8 cellular contexts compared by ENCODE assay signal in the genomic region with DNA sequence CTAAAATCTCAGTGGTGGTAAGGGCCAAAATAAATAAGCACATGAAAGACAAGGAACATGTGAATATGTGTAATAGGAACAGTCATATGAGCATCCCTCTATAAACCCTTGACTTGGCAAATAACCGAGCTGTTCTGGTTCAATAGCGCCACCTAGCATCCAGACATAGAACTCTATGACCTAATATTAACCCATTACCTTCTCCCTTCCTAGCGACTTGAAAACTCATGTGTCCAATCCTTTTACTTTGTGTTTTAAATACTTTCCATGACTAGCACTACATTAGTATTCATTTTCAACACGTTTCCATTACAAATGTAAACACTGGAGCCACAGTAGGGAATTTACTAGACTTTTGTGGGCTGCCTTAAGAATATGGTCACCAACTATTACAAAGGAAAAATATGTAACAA.
DNase-seq lines count a peak whose midpoint lies in the region; ATAC-seq and TF ChIP-seq lines count a peak whose summit lies in the region.

No MANE protein-coding gene starts in this region.

- no peaks in the 10 kb centered on the region for H3K9me3 Mint-ChIP-seq in activated T-helper 17 cell treated with anti-CD3 and anti-CD28 coated beads, Interleukin-2, amount 50 U/mL, for 72 hours
- peaks cover 0 to 8% (median 0%) of the 10 kb centered on the region in 11 donors for H3K9me3 Mint-ChIP-seq in naive thymus-derived CD4-positive, alpha-beta T cell

- no peak overlapping the region for H3K27ac Mint-ChIP-seq in activated T-helper 17 cell treated with anti-CD3 and anti-CD28 coated beads, Interleukin-2, amount 50 U/mL, for 72 hours
- no peak overlapping the region for H3K27ac Mint-ChIP-seq in naive thymus-derived CD4-positive, alpha-beta T cell

- H3K27ac ChIP-seq in iPS DF 6.9 (ENCODE audit: low read length): no peak overlapping the region
- H3K27ac ChIP-seq in upper lobe of right lung: no peak overlapping the region
- H3K27ac ChIP-seq in naive thymus-derived CD4-positive, alpha-beta T cell (ENCODE audit: low read depth, low read length): no peak overlapping the region

- ATAC-seq in activated T-helper 17 cell treated with anti-CD3 and anti-CD28 coated beads, Interleukin-2, amount 50 U/mL, for 72 hours (replicated peaks): peak; percentile 33
- ATAC-seq in upper lobe of right lung (peak; percentile 52), HG02588 (IDR thresholded peaks at IDR 0.05; ENCODE audit: unreplicated experiment) (no peak)
- no peak for ATAC-seq in naive thymus-derived CD4-positive, alpha-beta T cell

- no peak overlapping the region for H3K4me3 Mint-ChIP-seq in activated T-helper 17 cell treated with anti-CD3 and anti-CD28 coated beads, Interleukin-2, amount 50 U/mL, for 72 hours
- H3K4me3 Mint-ChIP-seq in naive thymus-derived CD4-positive, alpha-beta T cell: no peak overlapping the region

- H3K4me1 ChIP-seq in iPS DF 6.9 (ENCODE audit: control insufficient read depth, insufficient read depth, low read length): no peaks in the 10 kb centered on the region
- H3K4me1 ChIP-seq in upper lobe of right lung: no peaks in the 10 kb centered on the region
- peaks cover 3 to 6% of the 10 kb centered on the region in 2 donors for H3K4me1 ChIP-seq in naive thymus-derived CD4-positive, alpha-beta T cell (ENCODE audit: control insufficient read depth in 2 of 2, insufficient read depth in 2 of 2, low read length in 2 of 2)

- H3K4me3 ChIP-seq in iPS DF 6.9 (ENCODE audit: low read length) (no peak overlapping the region), upper lobe of right lung (no peak overlapping the region)
- no peak overlapping the region for H3K4me3 ChIP-seq in naive thymus-derived CD4-positive, alpha-beta T cell (ENCODE audit: low read length)

- POLR2A ChIA-PET in naive thymus-derived CD4-positive, alpha-beta T cell (lab: Charles Lee): no interaction called here

- no CpG with 5 or more reads among the region's 4 CpGs for WGBS in iPS DF 6.9 (ENCODE audit: insufficient coverage, insufficient read length)

- peaks cover 93% of the 10 kb centered on the region for H3K36me3 Mint-ChIP-seq in activated T-helper 17 cell treated with anti-CD3 and anti-CD28 coated beads, Interleukin-2, amount 50 U/mL, for 72 hours (ENCODE audit: low read depth)
- peaks cover 0 to 11% (median 0%) of the 10 kb centered on the region in 5 donors for H3K36me3 Mint-ChIP-seq in naive thymus-derived CD4-positive, alpha-beta T cell

- H3K4me1 Mint-ChIP-seq in activated T-helper 17 cell treated with anti-CD3 and anti-CD28 coated beads, Interleukin-2, amount 50 U/mL, for 72 hours: peaks cover 22% of the 10 kb centered on the region
- peaks cover 0 to 31% (median 9%) of the 10 kb centered on the region in 7 donors for H3K4me1 Mint-ChIP-seq in naive thymus-derived CD4-positive, alpha-beta T cell

- peak; percentile 14 to 34 for DNase-seq in stimulated activated CD4-positive, alpha-beta T cell treated with anti-CD3 and anti-CD28 coated beads, Interleukin-15, amount 100 ng/mL, for 48 hours (ENCODE audit: low read depth in 2 of 2)
- DNase-seq in stimulated activated CD4-positive, alpha-beta T cell treated with anti-CD3 and anti-CD28 coated beads, Interleukin-4, amount 100 ng/mL, for 4 hours: no peak
- DNase-seq in NCI-H226 (peak; percentile 61), iPS DF 6.9 (ENCODE audit: low read depth, low spot score) (peak; percentile 70), upper lobe of right lung (no peak)
- DNase-seq in naive thymus-derived CD4-positive, alpha-beta T cell: no peak

- no peaks in the 10 kb centered on the region for H3K27me3 Mint-ChIP-seq in activated T-helper 17 cell treated with anti-CD3 and anti-CD28 coated beads, Interleukin-2, amount 50 U/mL, for 72 hours
- H3K27me3 Mint-ChIP-seq in naive thymus-derived CD4-positive, alpha-beta T cell: no peaks in the 10 kb centered on the region

- H3K9me3 ChIP-seq in iPS DF 6.9 (ENCODE audit: control insufficient read depth, insufficient read depth, low read length) (no peaks in the 10 kb centered on the region), upper lobe of right lung (no peaks in the 10 kb centered on the region)
- no peaks in the 10 kb centered on the region for H3K9me3 ChIP-seq in naive thymus-derived CD4-positive, alpha-beta T cell (ENCODE audit: control insufficient read depth in 2 of 3, low read length in 3 of 3)

- peak; percentile 44 for TF ChIP-seq CTCF in upper lobe of right lung (IDR thresholded peaks at IDR 0.05)

- no peaks in the 10 kb centered on the region for H3K27me3 ChIP-seq in iPS DF 6.9 (ENCODE audit: control insufficient read depth, insufficient read depth, low read length)
- H3K27me3 ChIP-seq in upper lobe of right lung: no peaks in the 10 kb centered on the region
- H3K27me3 ChIP-seq in naive thymus-derived CD4-positive, alpha-beta T cell (ENCODE audit: control insufficient read depth in 2 of 2, insufficient read depth in 2 of 2, low read length in 2 of 2): no peaks in the 10 kb centered on the region

- intact Hi-C loops in upper lobe of right lung (cut with DNase I): no loop called here
- intact Hi-C loops in naive thymus-derived CD4-positive, alpha-beta T cell (cut with micrococcal nuclease): loop anchor here (5.0 to 10.0 kb wide), 4 partner anchors 464 to 898 kb away; a partner anchor contains a TSS

- H3K36me3 ChIP-seq in iPS DF 6.9 (ENCODE audit: control insufficient read depth, insufficient read depth, low read length): peaks cover 2% of the 10 kb centered on the region; the same call in 1 of the 2 replicates
- no peaks in the 10 kb centered on the region for H3K36me3 ChIP-seq in upper lobe of right lung
- H3K36me3 ChIP-seq in naive thymus-derived CD4-positive, alpha-beta T cell (ENCODE audit: control insufficient read depth in 2 of 3, insufficient read depth in 3 of 3, low read length in 3 of 3): no peaks in the 10 kb centered on the region

- CTCF ChIA-PET in naive thymus-derived CD4-positive, alpha-beta T cell (lab: Charles Lee): interaction anchor here (8.9 kb wide), 1 partner anchor 405 kb away, joined by 110 read pairs; no protein-coding TSS in a partner anchor

Comparison
In these comparisons a context has a peak if more than half of its experiments do, and no peak if none do; other contexts are left out.
1. DNase-seq: peak in stimulated activated CD4-positive, alpha-beta T cell treated with anti-CD3 and anti-CD28 coated beads, Interleukin-15, amount 100 ng/mL, for 48 hours (2 of 2), NCI-H226 (single experiment) and iPS DF 6.9 (single experiment); none in stimulated activated CD4-positive, alpha-beta T cell treated with anti-CD3 and anti-CD28 coated beads, Interleukin-4, amount 100 ng/mL, for 4 hours (0 of 2), upper lobe of right lung (single experiment) and naive thymus-derived CD4-positive, alpha-beta T cell (0 of 9).
2. ATAC-seq: peak in activated T-helper 17 cell treated with anti-CD3 and anti-CD28 coated beads, Interleukin-2, amount 50 U/mL, for 72 hours (single experiment) and upper lobe of right lung (single experiment); none in naive thymus-derived CD4-positive, alpha-beta T cell (single experiment) and HG02588 (single experiment).